ENCODE assay signal across 1 cellular context in genomic region chr7:158317238-158318205, GRCh38.
TF ChIP-seq lines count a peak whose summit lies in the region.

No MANE protein-coding gene starts in this region.

TF ChIP-seq in K562, 482 proteins besides CTCF, POLR2A, EP300 and RAD21:
- no peak for TF ChIP-seq CREM (IDR thresholded peaks at IDR 0.05; ENCODE audit: low read depth)
- no peak for TF ChIP-seq RBM15 (IDR thresholded peaks at IDR 0.05; ENCODE audit: insufficient read depth, low read length)
- TF ChIP-seq TEAD2 (tag; IDR thresholded peaks at IDR 0.05): no peak
- no peak for TF ChIP-seq HOMEZ (CRISPR knock-in tag; IDR thresholded peaks at IDR 0.05)
- no peak for TF ChIP-seq ZBTB1 (CRISPR knock-in tag; IDR thresholded peaks at IDR 0.05; ENCODE audit: borderline replicate concordance, low read depth)
- TF ChIP-seq TSC22D4 (tag; IDR thresholded peaks at IDR 0.05): no peak
- no peak for TF ChIP-seq RBM34 (IDR thresholded peaks at IDR 0.05; ENCODE audit: borderline replicate concordance, insufficient read depth, low read length)
- no peak for TF ChIP-seq MAZ (CRISPR knock-in tag; conservative IDR thresholded peaks at IDR 0.05 in 1 of 2, IDR thresholded peaks at IDR 0.05 in 1 of 2)
- no peak for TF ChIP-seq SAP30 (IDR thresholded peaks at IDR 0.05; ENCODE audit: borderline replicate concordance, insufficient read depth, low read depth, low read length, poor library complexity, severe bottlenecking)
- no peak for TF ChIP-seq PTTG1 (tag; IDR thresholded peaks at IDR 0.05; ENCODE audit: low read depth)
- TF ChIP-seq ZNF609 (CRISPR knock-in tag; IDR thresholded peaks at IDR 0.05; ENCODE audit: borderline replicate concordance): no peak
- no peak for TF ChIP-seq ZNF280B (CRISPR knock-in tag; IDR thresholded peaks at IDR 0.05)
- TF ChIP-seq SRSF3 (IDR thresholded peaks at IDR 0.05; ENCODE audit: insufficient read depth, low read length): no peak
- TF ChIP-seq GTF2B (IDR thresholded peaks at IDR 0.05; ENCODE audit: extremely low read depth, insufficient read length): no peak
